In the genomic region with DNA sequence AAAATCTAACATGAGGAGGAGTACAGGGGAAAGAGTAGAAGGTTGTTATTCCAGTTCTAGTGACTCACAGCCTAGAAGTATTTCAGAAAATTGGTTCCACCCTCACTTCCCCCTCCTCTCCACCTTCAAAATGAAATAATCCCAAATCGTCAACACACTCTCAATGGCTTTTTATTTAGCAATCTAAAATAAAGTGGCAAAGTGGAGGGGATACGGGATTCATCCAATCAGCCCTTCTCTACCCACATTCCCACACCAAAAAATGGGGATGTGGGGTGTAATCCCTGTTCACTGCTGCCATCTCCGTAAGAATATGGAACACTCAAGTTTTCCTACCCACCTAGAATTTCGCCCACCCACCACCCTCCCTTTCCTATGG, we compare ENCODE assay signal across 8 cellular contexts. TPM values are rescaled to one million over a fixed set of nuclear protein-coding genes. Genes with fewer than 3 reads are reported as not detected.
A peak's percentile ranks its signal among the peaks of the same experiment; 100 is the strongest.
DNase-seq lines count a peak whose midpoint lies in the region; ATAC-seq, FAIRE-seq and TF ChIP-seq lines count a peak whose summit lies in the region.

No MANE protein-coding gene starts in this region.

- peak overlapping the region; percentile 96 for H3K27ac ChIP-seq in RWPE1
- H3K27ac ChIP-seq in endothelial cell of umbilical vein (ENCODE audit: insufficient read depth, low read depth, low read length), result peak overlapping the region; percentile 91

- H3K79me2 ChIP-seq in endothelial cell of umbilical vein (ENCODE audit: control insufficient read depth, insufficient read depth, low read length), result peaks cover 58% of the 10 kb centered on the region

- no peak overlapping the region for H3K27ac Mint-ChIP-seq in T-helper 2 cell treated with Interferon-gamma antibody and Interleukin-4, amounts not matched to agents 5 μg/mL and 100 μg/mL, for 36 hours
- peak overlapping the region in 1 of 6 donors; percentile 44 for H3K27ac Mint-ChIP-seq in naive B cell

- peak overlapping the region; percentile 95 for H3K9ac ChIP-seq in endothelial cell of umbilical vein (replicated peaks; ENCODE audit: extremely low read depth, insufficient read depth, low read length)

- no peaks in the 10 kb centered on the region for H3K9me3 ChIP-seq in endothelial cell of umbilical vein (replicated peaks; ENCODE audit: control insufficient read depth, insufficient read depth, low read length)

- peaks cover 24% of the 10 kb centered on the region for H3K4me1 Mint-ChIP-seq in T-helper 2 cell treated with Interferon-gamma antibody and Interleukin-4, amounts not matched to agents 5 μg/mL and 100 μg/mL, for 36 hours (ENCODE audit: low read depth)
- peaks cover 14 to 32% (median 16%) of the 10 kb centered on the region in 3 donors for H3K4me1 Mint-ChIP-seq in naive B cell

- peak overlapping the region; percentile 86 to 99 (median 98) for H3K4me3 ChIP-seq in endothelial cell of umbilical vein (replicated peaks in 1 of 3; ENCODE audit: insufficient read depth in 1 of 3, low read depth in 1 of 3, low read length in 3 of 3)

- CTCF ChIA-PET in RWPE1 (lab: Yijun Ruan, JAX), result interaction anchor here (0.6 kb wide), 1 partner anchor 1184 kb away, joined by 3 read pairs; no protein-coding TSS in a partner anchor
- CTCF ChIA-PET in endothelial cell of umbilical vein (lab: Charles Lee), result interaction anchor here (1.0 to 1.4 kb wide), 3 partner anchors 24 to 42 kb away, joined by 3 to 4 read pairs (median 3); a partner anchor contains a TSS

- no TSS peak for BruUV-seq in endothelial cell of umbilical vein (replicated peaks; lab: Mats Ljungman, UMichigan)

- POLR2A ChIA-PET in RWPE1 (lab: Yijun Ruan, JAX; ENCODE audit: low non-redundant PET) (interaction anchor here (0.9 kb wide), 1 partner anchor 42 kb away, joined by 3 read pairs; a partner anchor contains a TSS), endothelial cell of umbilical vein (lab: Charles Lee) (no interaction called here)

- H3K4me1 ChIP-seq in endothelial cell of umbilical vein (ENCODE audit: control insufficient read depth, extremely low read depth, insufficient read depth, low read length), result peaks cover 34% of the 10 kb centered on the region

- peak; percentile 39 for TF ChIP-seq POLR2A in endothelial cell of umbilical vein (IDR thresholded peaks at IDR 0.05; ENCODE audit: low read depth, low read length)

- H3K9me1 ChIP-seq in endothelial cell of umbilical vein (replicated peaks; ENCODE audit: control insufficient read depth, extremely low read depth, insufficient read depth, low read length), result peaks cover 1% of the 10 kb centered on the region

- peaks cover 82% of the 10 kb centered on the region for H3K27me3 Mint-ChIP-seq in T-helper 2 cell treated with Interferon-gamma antibody and Interleukin-4, amounts not matched to agents 5 μg/mL and 100 μg/mL, for 36 hours (ENCODE audit: low read depth)
- peaks cover 43 to 61% (median 52%) of the 10 kb centered on the region in 3 donors for H3K27me3 Mint-ChIP-seq in naive B cell

- no peak for ATAC-seq in naive B cell (ENCODE audit: low read depth in 2 of 2)
- no peak for ATAC-seq in HG02759 (IDR thresholded peaks at IDR 0.05; ENCODE audit: unreplicated experiment)

- dilution Hi-C loops in endothelial cell of umbilical vein (cut with MboI; ENCODE audit: extremely low pct_ligation_motif_present, low sequenced_read_pairs), result no loop called here

- H3K27me3 ChIP-seq in endothelial cell of umbilical vein (ENCODE audit: control insufficient read depth in 2 of 2, insufficient read depth in 2 of 2, low read length in 2 of 2), result peaks cover 3 to 4% of the 10 kb centered on the region in 2 experiments

- H3K4me2 ChIP-seq in endothelial cell of umbilical vein (ENCODE audit: insufficient read depth, low read length), result peak overlapping the region; percentile 94

- H3K4me3 Mint-ChIP-seq in T-helper 2 cell treated with Interferon-gamma antibody and Interleukin-4, amounts not matched to agents 5 μg/mL and 100 μg/mL, for 36 hours, result peak overlapping the region; percentile 69
- H3K4me3 Mint-ChIP-seq in naive B cell, result peak overlapping the region in 6 of 8 donors; percentile 21 to 59 (median 48)

- H3K36me3 Mint-ChIP-seq in T-helper 2 cell treated with Interferon-gamma antibody and Interleukin-4, amounts not matched to agents 5 μg/mL and 100 μg/mL, for 36 hours (ENCODE audit: low read depth), result no peaks in the 10 kb centered on the region
- H3K36me3 Mint-ChIP-seq in naive B cell, result peaks cover 0 to 13% of the 10 kb centered on the region in 2 donors

- peak; percentile 75 for FAIRE-seq in endothelial cell of umbilical vein (lab: Jason Lieb, UNC)

- no peak for DNase-seq in T-helper 2 cell treated with Interferon-gamma antibody and Interleukin-4, amounts not matched to agents 5 μg/mL and 100 μg/mL, for 36 hours (ENCODE audit: low spot score)
- DNase-seq in T-helper 2 cell (no peak), RWPE1 (ENCODE audit: low spot score) (peak; percentile 45), endothelial cell of umbilical vein (ENCODE audit: low read depth, low spot score) (peak; percentile 69), naive B cell (no peak), NCI-H2081 treated with DMSO at 0.1 percent for 48 hours (lab: John Stamatoyannopoulos, UW) (no peak), midbrain (lab: John Stamatoyannopoulos, UW) (no peak)

- no peaks in the 10 kb centered on the region for H3K36me3 ChIP-seq in endothelial cell of umbilical vein (ENCODE audit: control insufficient read depth in 2 of 2, extremely low read depth in 1 of 2, insufficient read depth in 2 of 2, low read length in 2 of 2)

- peaks cover 33% of the 10 kb centered on the region for H4K20me1 ChIP-seq in endothelial cell of umbilical vein (replicated peaks; ENCODE audit: control insufficient read depth, extremely low read depth, insufficient read depth, low read length)

- peak overlapping the region; percentile 23 for H2AFZ ChIP-seq in endothelial cell of umbilical vein (ENCODE audit: low read depth, low read length)

- H3K9me3 Mint-ChIP-seq in T-helper 2 cell treated with Interferon-gamma antibody and Interleukin-4, amounts not matched to agents 5 μg/mL and 100 μg/mL, for 36 hours, result no peaks in the 10 kb centered on the region
- H3K9me3 Mint-ChIP-seq in naive B cell, result peaks cover 0 to 18% (median 2%) of the 10 kb centered on the region in 7 donors

- intact Hi-C loops in endothelial cell of umbilical vein (cut with micrococcal nuclease), result loop anchor here (5.0 kb wide), 1 partner anchor 850 kb away; no protein-coding TSS in a partner anchor

- TF ChIP-seq CTCF in RWPE1 (conservative IDR thresholded peaks at IDR 0.05; ENCODE audit: low read depth), result no peak
- TF ChIP-seq CTCF in endothelial cell of umbilical vein (IDR thresholded peaks at IDR 0.05; ENCODE audit: extremely low read depth in 1 of 2, insufficient read depth in 1 of 2, low read depth in 1 of 2, low read length in 2 of 2), result no peak

TF ChIP-seq in endothelial cell of umbilical vein, 7 proteins besides CTCF, POLR2A, EP300 and RAD21:
- TF ChIP-seq MYC (IDR thresholded peaks at IDR 0.05; ENCODE audit: low read depth, low read length) (no peak), FOS (IDR thresholded peaks at IDR 0.05; ENCODE audit: borderline replicate concordance, insufficient read depth, low read length) (peak; percentile 61), EZH2 (IDR thresholded peaks at IDR 0.05; ENCODE audit: borderline replicate concordance, low read depth, low read length, severe bottlenecking) (no peak)

RNA-seq across cellular contexts. Expression of a gene that starts 1.0 kb away (rescaled TPM):
- total RNA-seq in endothelial cell of umbilical vein, result 121 and 130 TPM in 2 replicates
- 46.8 and 49.4 TPM in 2 replicates for polyA plus RNA-seq in endothelial cell of umbilical vein
- 102 and 105 TPM in 2 replicates for polyA plus RNA-seq in endothelial cell of umbilical vein (2011; cell fraction: cytosol; rRNA removed)
- 85.7 and 104 TPM in 2 replicates for polyA plus RNA-seq in endothelial cell of umbilical vein (2011; cell fraction: nucleus; rRNA removed)
- polyA plus RNA-seq in endothelial cell of umbilical vein (2012), result 99.2 and 118 TPM in 2 replicates
- 84.8 and 95.2 TPM in 2 replicates for polyA minus RNA-seq in endothelial cell of umbilical vein
- polyA minus RNA-seq in endothelial cell of umbilical vein (2011; cell fraction: cytosol; rRNA and poly(A)+ RNA removed), result 37.5 TPM
- 124 and 190 TPM in 2 replicates for polyA minus RNA-seq in endothelial cell of umbilical vein (2011; cell fraction: nucleus; rRNA and poly(A)+ RNA removed)
- polyA plus RNA-seq in naive B cell (ENCODE audit: low read depth in 6 of 6), result 1 to 10 TPM in 1 of 6 donors, under 1 TPM in 1, not detected in 4; 0.19 to 1.0 TPM

RNA-seq across cellular contexts. Expression of a gene that starts 41.3 kb away (rescaled TPM):
- 1.7 and 1.9 TPM in 2 replicates for total RNA-seq in endothelial cell of umbilical vein
- polyA plus RNA-seq in endothelial cell of umbilical vein (0.53 and 0.69 TPM in 2 replicates), naive B cell (ENCODE audit: low read depth in 6 of 6) (under 1 TPM; 0.04 to 0.77 (median 0.26) TPM)
- polyA plus RNA-seq in endothelial cell of umbilical vein (2011; cell fraction: cytosol; rRNA removed), result 0.59 and 0.92 TPM in 2 replicates
- polyA plus RNA-seq in endothelial cell of umbilical vein (2011; cell fraction: nucleus; rRNA removed), result 0.36 and 1.0 TPM in 2 replicates
- polyA plus RNA-seq in endothelial cell of umbilical vein (2012), result 0.74 and 0.75 TPM in 2 replicates
- polyA minus RNA-seq in endothelial cell of umbilical vein, result 2.0 and 2.6 TPM in 2 replicates
- 1.8 TPM for polyA minus RNA-seq in endothelial cell of umbilical vein (2011; cell fraction: cytosol; rRNA and poly(A)+ RNA removed)
- polyA minus RNA-seq in endothelial cell of umbilical vein (2011; cell fraction: nucleus; rRNA and poly(A)+ RNA removed), result 0.29 and 0.91 TPM in 2 replicates

Comparison
In these comparisons a context has a peak if more than half of its experiments do, and no peak if none do; other contexts are left out.
1. DNase-seq: peak in RWPE1 (single experiment) and endothelial cell of umbilical vein (single experiment); none in T-helper 2 cell treated with Interferon-gamma antibody and Interleukin-4, amounts not matched to agents 5 μg/mL and 100 μg/mL, for 36 hours (single experiment), T-helper 2 cell (0 of 5), naive B cell (single experiment), NCI-H2081 treated with DMSO at 0.1 percent for 48 hours (single experiment) and midbrain (single experiment).
2. RNA of a gene that starts 1.0 kb away (polyA plus RNA-seq): 46.8 to 118 TPM in endothelial cell of umbilical vein; 0.19 to 1.0 TPM in naive B cell; every median in the first group is over 10 times any median in the second.